29 cellular contexts compared by ENCODE assay signal in the genomic region with DNA sequence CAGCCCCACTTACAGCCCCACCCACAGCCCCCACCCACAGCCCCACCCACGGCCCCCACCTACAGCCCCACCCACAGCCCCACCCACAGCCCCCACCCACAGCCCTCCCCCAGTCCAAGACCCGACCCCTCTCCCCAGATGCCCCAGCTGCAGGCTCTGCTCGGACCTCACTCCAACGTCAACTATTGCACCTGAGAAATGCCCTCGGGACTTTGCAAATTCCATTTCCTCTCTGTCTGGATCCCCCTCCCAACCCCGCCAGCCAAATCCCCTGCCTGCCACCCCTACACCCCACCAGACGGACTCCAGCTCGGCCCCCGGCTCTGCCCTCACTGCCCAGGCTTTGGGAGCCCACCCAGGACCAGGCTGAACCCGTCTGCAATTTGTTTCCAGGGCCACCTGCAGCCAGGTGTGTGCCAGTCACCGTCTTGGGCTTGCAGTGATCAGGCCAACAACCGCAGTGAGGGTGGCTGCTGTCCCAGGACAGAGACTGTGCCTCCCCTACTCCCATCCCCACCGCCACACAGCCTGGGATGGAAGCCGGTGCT.
"Had no signal": no experiment of that assay in that cellular context is flagged by ENCODE, and none has a peak within 500 bp of the region (broad histone marks: within the 10 kb centered on the region; RNA-seq: fewer than 3 reads in every experiment).

No MANE protein-coding gene starts in this region.

- H3K27me3 Mint-ChIP-seq: activated CD4-positive, alpha-beta T cell treated with anti-CD3 and anti-CD28 coated beads, Interleukin-2, amount 10 ng/mL, durations not matched to agents 24 days and 14 days; activated naive CD4-positive, alpha-beta T cell treated with anti-CD3 and anti-CD28 coated beads, Interleukin-2, amount 10 ng/mL, durations not matched to agents 7 days and 5 days; activated naive CD8-positive, alpha-beta T cell treated with anti-CD3 and anti-CD28 coated beads, Interleukin-2, amount 10 ng/mL, durations not matched to agents 7 days and 5 days; dendritic cell treated with granulocyte-macrophage colony-stimulating factor and Interleukin-4, amounts not matched to agents 40 ng/mL and 50 ng/mL, for 4 days had no signal

- H3K4me1 Mint-ChIP-seq: activated CD4-positive, alpha-beta T cell treated with anti-CD3 and anti-CD28 coated beads for 36 hours; activated CD4-positive, alpha-beta T cell treated with anti-CD3 and anti-CD28 coated beads, Interleukin-2, amount 10 ng/mL, durations not matched to agents 24 days and 14 days; activated naive CD4-positive, alpha-beta T cell treated with anti-CD3 and anti-CD28 coated beads, Interleukin-2, amount 10 ng/mL, durations not matched to agents 7 days and 5 days; activated naive CD8-positive, alpha-beta T cell treated with anti-CD3 and anti-CD28 coated beads, Interleukin-2, amount 10 ng/mL, durations not matched to agents 7 days and 5 days; central memory CD8-positive, alpha-beta T cell; endodermal cell had no signal

- H3K27ac Mint-ChIP-seq: activated CD4-positive, alpha-beta memory T cell treated with anti-CD3 and anti-CD28 coated beads for 36 hours; activated CD4-positive, alpha-beta T cell treated with anti-CD3 and anti-CD28 coated beads for 36 hours; activated CD4-positive, alpha-beta T cell treated with anti-CD3 and anti-CD28 coated beads, Interleukin-2, amount 10 ng/mL, durations not matched to agents 24 days and 14 days; activated naive CD4-positive, alpha-beta T cell treated with anti-CD3 and anti-CD28 coated beads, Interleukin-2, amount 10 ng/mL, durations not matched to agents 7 days and 5 days; activated naive CD4-positive, alpha-beta T cell treated with anti-CD3 and anti-CD28 coated beads, Interleukin-2, amount 50 U/mL, for 72 hours; activated naive CD8-positive, alpha-beta T cell treated with anti-CD3 and anti-CD28 coated beads, Interleukin-2, amount 10 ng/mL, durations not matched to agents 7 days and 5 days; activated T-cell treated with anti-CD3 and anti-CD28 coated beads, Interleukin-2, amount 50 U/mL, for 24 hours; activated T-cell treated with anti-CD3 and anti-CD28 coated beads, Interleukin-2, amount 50 U/mL, for 72 hours; brain; dendritic cell treated with granulocyte-macrophage colony-stimulating factor and Interleukin-4, amounts not matched to agents 40 ng/mL and 50 ng/mL, for 4 days; endodermal cell had no signal

- DNase-seq: activated CD4-positive, alpha-beta memory T cell treated with anti-CD3 and anti-CD28 coated beads for 36 hours; activated CD4-positive, alpha-beta T cell treated with anti-CD3 and anti-CD28 coated beads for 36 hours; activated CD4-positive, alpha-beta T cell treated with anti-CD3 and anti-CD28 coated beads, Interleukin-2, amount 10 ng/mL, durations not matched to agents 24 days and 14 days; activated CD4-positive, CD25-positive, alpha-beta regulatory T cell; activated CD4-positive, CD25-positive, alpha-beta regulatory T cell treated with anti-CD3 and anti-CD28 coated beads, Interleukin-2, amount 50 U/mL, for 72 hours; activated CD8-positive, alpha-beta memory T cell treated with anti-CD3 and anti-CD28 coated beads, Interleukin-2, amount 50 U/mL, for 48 hours; activated gamma-delta T cell; activated naive CD4-positive, alpha-beta T cell; activated naive CD4-positive, alpha-beta T cell treated with anti-CD3 and anti-CD28 coated beads, Interleukin-2, amount 10 ng/mL, durations not matched to agents 7 days and 5 days; activated naive CD8-positive, alpha-beta T cell treated with anti-CD3 and anti-CD28 coated beads, Interleukin-2, amount 10 ng/mL, durations not matched to agents 7 days and 5 days; activated T-cell treated with anti-CD3 and anti-CD28 coated beads for 4 hours; activated T-cell treated with anti-CD3 and anti-CD28 coated beads, Interleukin-2, amount 50 U/mL, for 24 hours; activated T-cell treated with anti-CD3 and anti-CD28 coated beads, Interleukin-2, amount 50 U/mL, for 72 hours; effector memory CD4-positive, alpha-beta T cell; endodermal cell; foreskin fibroblast; head of caudate nucleus; T-helper 2 cell had no signal

- H3K27me3 ChIP-seq: ascending aorta, cardiac muscle cell had no signal

- H3K36me3 ChIP-seq: ascending aorta, breast epithelium, cardiac muscle cell had no signal

- H3K4me3 Mint-ChIP-seq: activated CD4-positive, alpha-beta memory T cell treated with anti-CD3 and anti-CD28 coated beads for 36 hours; activated CD4-positive, alpha-beta T cell treated with anti-CD3 and anti-CD28 coated beads for 36 hours; activated CD4-positive, alpha-beta T cell treated with anti-CD3 and anti-CD28 coated beads, Interleukin-2, amount 10 ng/mL, durations not matched to agents 24 days and 14 days; activated naive CD4-positive, alpha-beta T cell treated with anti-CD3 and anti-CD28 coated beads, Interleukin-2, amount 10 ng/mL, durations not matched to agents 7 days and 5 days; activated naive CD8-positive, alpha-beta T cell treated with anti-CD3 and anti-CD28 coated beads, Interleukin-2, amount 10 ng/mL, durations not matched to agents 7 days and 5 days; activated T-cell treated with anti-CD3 and anti-CD28 coated beads, Interleukin-2, amount 50 U/mL, for 24 hours; activated T-cell treated with anti-CD3 and anti-CD28 coated beads, Interleukin-2, amount 50 U/mL, for 72 hours; brain; central memory CD8-positive, alpha-beta T cell; dendritic cell treated with granulocyte-macrophage colony-stimulating factor and Interleukin-4, amounts not matched to agents 40 ng/mL and 50 ng/mL, for 4 days; endodermal cell had no signal

- H3K9me3 Mint-ChIP-seq: activated CD4-positive, alpha-beta memory T cell treated with anti-CD3 and anti-CD28 coated beads for 36 hours; activated CD4-positive, alpha-beta T cell treated with anti-CD3 and anti-CD28 coated beads, Interleukin-2, amount 10 ng/mL, durations not matched to agents 24 days and 14 days; activated naive CD4-positive, alpha-beta T cell treated with anti-CD3 and anti-CD28 coated beads, Interleukin-2, amount 50 U/mL, for 72 hours; activated naive CD8-positive, alpha-beta T cell treated with anti-CD3 and anti-CD28 coated beads, Interleukin-2, amount 10 ng/mL, durations not matched to agents 7 days and 5 days; activated T-cell treated with anti-CD3 and anti-CD28 coated beads, Interleukin-2, amount 50 U/mL, for 24 hours; activated T-cell treated with anti-CD3 and anti-CD28 coated beads, Interleukin-2, amount 50 U/mL, for 72 hours; central memory CD8-positive, alpha-beta T cell; endodermal cell had no signal

- FAIRE-seq: frontal cortex had no signal

- H3K36me3 Mint-ChIP-seq: activated CD4-positive, alpha-beta memory T cell treated with anti-CD3 and anti-CD28 coated beads for 36 hours; activated naive CD4-positive, alpha-beta T cell treated with anti-CD3 and anti-CD28 coated beads, Interleukin-2, amount 10 ng/mL, durations not matched to agents 7 days and 5 days; activated naive CD4-positive, alpha-beta T cell treated with anti-CD3 and anti-CD28 coated beads, Interleukin-2, amount 50 U/mL, for 72 hours; activated naive CD8-positive, alpha-beta T cell treated with anti-CD3 and anti-CD28 coated beads, Interleukin-2, amount 10 ng/mL, durations not matched to agents 7 days and 5 days; brain had no signal

- H3K27ac ChIP-seq: ascending aorta, breast epithelium, cardiac muscle cell, coronary artery, dorsolateral prefrontal cortex had no signal

- ATAC-seq: activated CD4-positive, alpha-beta T cell treated with anti-CD3 and anti-CD28 coated beads for 36 hours; activated naive CD4-positive, alpha-beta T cell treated with anti-CD3 and anti-CD28 coated beads, Interleukin-2, amount 50 U/mL, for 72 hours; activated T-cell treated with anti-CD3 and anti-CD28 coated beads, Interleukin-2, amount 50 U/mL, for 72 hours; esophagus mucosa had no signal

- H3K9me3 ChIP-seq: ascending aorta, breast epithelium had no signal

- H3K4me1 ChIP-seq: breast epithelium had no signal

- H3K4me3 ChIP-seq: ascending aorta, breast epithelium, cardiac muscle cell, coronary artery, dorsolateral prefrontal cortex had no signal
